In the genomic region with DNA sequence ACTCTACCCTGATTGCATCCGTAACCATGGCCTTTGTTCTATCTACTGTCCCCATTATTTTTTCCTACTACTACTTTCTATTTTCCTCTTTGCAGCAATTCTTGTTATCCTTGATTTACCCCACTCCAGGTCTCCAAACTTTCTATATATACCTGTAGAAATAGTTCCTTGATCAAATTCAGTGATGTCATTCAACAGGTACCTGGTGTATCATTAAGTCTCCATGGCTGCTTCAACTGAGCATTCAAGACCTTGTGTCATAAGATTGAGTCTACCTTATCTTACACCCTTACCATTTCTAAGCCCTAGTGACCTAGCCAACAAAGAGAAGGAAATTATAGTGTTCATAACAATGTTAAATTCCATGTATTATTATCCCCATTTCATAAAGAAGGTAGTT, we compare ENCODE assay signal across 8 cellular contexts.
"Had no signal": no experiment of that assay in that cellular context is flagged by ENCODE, and none has a peak within 500 bp of the region (broad histone marks: within the 10 kb centered on the region; RNA-seq: fewer than 3 reads in every experiment).

No MANE protein-coding gene starts in this region.

- ATAC-seq: GM12878 had no signal

- DNase-seq: GDM1, GF-D8 had no signal

- FAIRE-seq: G401.6, GM12878, GM12891, GM12892, GM18507, GM19239 had no signal

- H3K4me3 ChIP-seq: GM12878 had no signal
